Comparison of ENCODE assay signal across 23 cellular contexts in genomic region chr1:3963554-3963953, GRCh38.
"Had no signal": no experiment of that assay in that cellular context is flagged by ENCODE, and none has a peak within 500 bp of the region (broad histone marks: within the 10 kb centered on the region; RNA-seq: fewer than 3 reads in every experiment).

No MANE protein-coding gene starts in this region.

- H3K27ac Mint-ChIP-seq: memory B cell had no signal

- H3K79me2 ChIP-seq: hepatocyte had no signal

- H3K36me3 ChIP-seq: esophagus muscularis mucosa, gastroesophageal sphincter, heart left ventricle, left lung, lower lobe of right lung had no signal

- H3K9me3 Mint-ChIP-seq: memory B cell had no signal

- H3K9me3 ChIP-seq: lower lobe of right lung had no signal

- H3K4me1 ChIP-seq: esophagus muscularis mucosa, foreskin keratinocyte, gastroesophageal sphincter, heart left ventricle, left lung, lower lobe of right lung had no signal

- H2AFZ ChIP-seq: hepatocyte had no signal

- H3K27me3 ChIP-seq: foreskin keratinocyte, hepatocyte had no signal

- H3K4me3 Mint-ChIP-seq: memory B cell had no signal

- H3K4me3 ChIP-seq: coronary artery, dorsolateral prefrontal cortex, esophagus muscularis mucosa, gastroesophageal sphincter, heart left ventricle, hepatocyte, left lung, lower lobe of right lung had no signal

- ATAC-seq: foreskin keratinocyte, gastroesophageal sphincter, heart left ventricle, left cardiac atrium, left lung, left ventricle myocardium superior, lower lobe of right lung had no signal

- H3K27ac ChIP-seq: coronary artery, dorsolateral prefrontal cortex, esophagus muscularis mucosa, foreskin keratinocyte, gastroesophageal sphincter, heart left ventricle, hepatocyte, left lung, lower lobe of right lung had no signal

- H3K36me3 Mint-ChIP-seq: memory B cell had no signal

- H3K4me1 Mint-ChIP-seq: memory B cell had no signal

- FAIRE-seq: colon, endothelial cell of umbilical vein, frontal cortex, islet of Langerhans, keratinocyte had no signal

- DNase-seq: dermis blood vessel endothelial cell; dorsolateral prefrontal cortex; effector CD4-positive, alpha-beta T cell; effector memory CD4-positive, alpha-beta T cell; foreskin keratinocyte; heart left ventricle; hypothalamus; left cardiac atrium; left lung; left ventricle myocardium superior; lower lobe of right lung; mesendoderm; midbrain had no signal

- H3K4me2 ChIP-seq: hepatocyte had no signal
